ENCODE assay signal across 27 cellular contexts in the genomic region with DNA sequence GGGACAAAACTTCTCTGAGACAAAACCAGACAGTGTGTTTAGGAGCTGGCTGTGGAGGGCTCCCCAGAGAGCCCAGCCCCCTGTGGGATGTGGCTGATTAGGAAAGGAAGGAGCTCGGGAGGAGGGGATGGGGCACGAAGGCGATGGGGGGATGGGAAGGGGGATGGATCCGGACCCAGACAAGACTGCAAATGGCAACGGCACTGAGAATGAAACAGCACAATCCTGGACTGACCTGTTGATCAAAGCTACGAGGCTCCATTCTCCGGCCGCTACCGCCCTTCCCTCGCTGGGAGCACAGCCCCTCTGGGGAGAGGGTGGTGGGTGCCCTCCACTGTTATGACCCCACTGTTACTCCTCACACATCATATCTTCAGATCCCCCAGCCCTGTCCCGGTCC. TPM values are rescaled to one million over a fixed set of nuclear protein-coding genes. Genes with fewer than 3 reads are reported as not detected.
DNase-seq lines count a peak whose midpoint lies in the region; TF ChIP-seq lines count a peak whose summit lies in the region.
"Had no signal": no experiment of that assay in that cellular context is flagged by ENCODE, and none has a peak within 500 bp of the region (broad histone marks: within the 10 kb centered on the region; RNA-seq: fewer than 3 reads in every experiment).

No MANE protein-coding gene starts in this region.

- H3K27me3 ChIP-seq in H7 (ENCODE audit: control insufficient read depth, insufficient read depth, low read length), result peaks cover 2% of the 10 kb centered on the region; the same call in 1 of the 2 replicates
- no peaks in the 10 kb centered on the region for H3K27me3 ChIP-seq in endodermal cell (ENCODE audit: control insufficient read depth, insufficient read depth, low read length, poor library complexity, severe bottlenecking)

- H3K4me3 ChIP-seq in H7 (ENCODE audit: insufficient read depth, low read depth, low read length), result no peak overlapping the region; the same call in 1 of the 2 replicates
- no peak overlapping the region for H3K4me3 ChIP-seq in endodermal cell (ENCODE audit: low read length)
- H3K4me3 ChIP-seq: gastroesophageal sphincter, GM23248, prostate gland, tibial nerve had no signal

- H3K36me3 Mint-ChIP-seq in endodermal cell (ENCODE audit: low read depth) (no peaks in the 10 kb centered on the region), neural crest cell (ENCODE audit: low read depth) (no peaks in the 10 kb centered on the region)
- H3K36me3 Mint-ChIP-seq: activated CD8-positive, alpha-beta memory T cell treated with anti-CD3 and anti-CD28 coated beads, Interleukin-2, amount 10 ng/mL, durations not matched to agents 7 days and 5 days; activated naive CD8-positive, alpha-beta T cell treated with anti-CD3 and anti-CD28 coated beads for 36 hours; CD14-positive monocyte; immature natural killer cell had no signal

- H3K27me3 Mint-ChIP-seq in endodermal cell (ENCODE audit: insufficient read depth) (peaks cover 9% of the 10 kb centered on the region), neural crest cell (ENCODE audit: low read depth) (peaks cover 10% of the 10 kb centered on the region)

- no peak overlapping the region for H3K27ac Mint-ChIP-seq in endodermal cell
- H3K27ac Mint-ChIP-seq in neural crest cell (ENCODE audit: unreplicated experiment), result peak overlapping the region; percentile 35
- H3K27ac Mint-ChIP-seq: activated CD8-positive, alpha-beta memory T cell treated with anti-CD3 and anti-CD28 coated beads, Interleukin-2, amount 10 ng/mL, durations not matched to agents 7 days and 5 days; activated naive CD8-positive, alpha-beta T cell treated with anti-CD3 and anti-CD28 coated beads for 36 hours; CD14-positive monocyte; T-helper 17 cell had no signal

- H3K9me3 ChIP-seq in endodermal cell (ENCODE audit: control insufficient read depth, low read length), result no peaks in the 10 kb centered on the region
- H3K9me3 ChIP-seq: Caco-2, gastroesophageal sphincter, prostate gland, tibial nerve had no signal

- no peaks in the 10 kb centered on the region for H3K4me1 ChIP-seq in endodermal cell (ENCODE audit: control insufficient read depth, insufficient read depth, low read length)
- H3K4me1 ChIP-seq: Caco-2, prostate gland had no signal

- H3K4me1 Mint-ChIP-seq in endodermal cell, result peaks cover 26% of the 10 kb centered on the region
- H3K4me1 Mint-ChIP-seq in neural crest cell, result peaks cover 42% of the 10 kb centered on the region
- H3K4me1 Mint-ChIP-seq: activated naive CD8-positive, alpha-beta T cell treated with anti-CD3 and anti-CD28 coated beads for 36 hours; CD14-positive monocyte had no signal

- H3K9me3 Mint-ChIP-seq in endodermal cell, result no peaks in the 10 kb centered on the region
- no peaks in the 10 kb centered on the region for H3K9me3 Mint-ChIP-seq in neural crest cell
- H3K9me3 Mint-ChIP-seq: activated naive CD8-positive, alpha-beta T cell treated with anti-CD3 and anti-CD28 coated beads for 36 hours; activated T-cell treated with anti-CD3 and anti-CD28 coated beads, Interleukin-2, amount 50 U/mL, for 4 hours; CD14-positive monocyte; immature natural killer cell had no signal

- 36 to 66% methylated on average over 5 to 11 of the region's 11 CpGs for whole genome bisulfite sequencing in endodermal cell (ENCODE audit: insufficient coverage in 1 of 2, insufficient read length in 1 of 2), 2 experiments

- TF ChIP-seq CTCF in endodermal cell (conservative IDR thresholded peaks at IDR 0.05) (no peak), neural crest cell (conservative IDR thresholded peaks at IDR 0.05) (no peak)

- H3K9ac ChIP-seq in endodermal cell (ENCODE audit: extremely low read depth, low read length, poor library complexity, severe bottlenecking), result no peak overlapping the region
- H3K9ac ChIP-seq: GM23248, KMS-11 had no signal

- H3K4me3 Mint-ChIP-seq in endodermal cell, result no peak overlapping the region
- no peak overlapping the region for H3K4me3 Mint-ChIP-seq in neural crest cell
- H3K4me3 Mint-ChIP-seq: activated CD8-positive, alpha-beta memory T cell treated with anti-CD3 and anti-CD28 coated beads, Interleukin-2, amount 10 ng/mL, durations not matched to agents 7 days and 5 days; activated naive CD8-positive, alpha-beta T cell treated with anti-CD3 and anti-CD28 coated beads for 36 hours; activated T-cell treated with anti-CD3 and anti-CD28 coated beads, Interleukin-2, amount 50 U/mL, for 4 hours; CD14-positive monocyte; T-helper 17 cell had no signal

- H3K36me3 ChIP-seq in H7 (replicated peaks; ENCODE audit: control insufficient read depth, insufficient read depth, low read length) (no peaks in the 10 kb centered on the region), endodermal cell (ENCODE audit: control insufficient read depth, insufficient read depth, low read length) (no peaks in the 10 kb centered on the region)
- H3K36me3 ChIP-seq: gastroesophageal sphincter, prostate gland, tibial nerve had no signal

- DNase-seq in DMS 273 (lab: John Stamatoyannopoulos, UW; ENCODE audit: unreplicated experiment) (peak; percentile 97), DMS 273 treated with DMSO at 0.1 percent for 48 hours (lab: John Stamatoyannopoulos, UW) (no peak), H7 (peak; percentile 72), endodermal cell (peak; percentile 56), neural crest cell (ENCODE audit: low read depth, low spot score) (no peak), middle frontal gyrus (ENCODE audit: extremely low spot score, low spot score) (no peak), NCI-H1417 (lab: John Stamatoyannopoulos, UW) (no peak), NCI-H226 (no peak)
- DNase-seq: activated CD4-positive, alpha-beta T cell treated with anti-CD3 and anti-CD28 coated beads, Interleukin-2, amount 50 U/mL, for 4 hours; activated CD8-positive, alpha-beta memory T cell treated with anti-CD3 and anti-CD28 coated beads, Interleukin-2, amount 10 ng/mL, durations not matched to agents 7 days and 5 days; activated gamma-delta T cell; activated naive CD8-positive, alpha-beta T cell treated with anti-CD3 and anti-CD28 coated beads for 36 hours; activated T-cell treated with anti-CD3 and anti-CD28 coated beads, Interleukin-2, amount 50 U/mL, for 4 hours; Caco-2; GM23248; immature natural killer cell; MM.1S; NCI-H1417 treated with DMSO at 0.1 percent for 48 hours; OCI-M1; stimulated activated CD4-positive, alpha-beta T cell treated with anti-CD3 and anti-CD28 coated beads, Interleukin-4, amount 100 ng/mL, for 1 hour; T-helper 17 cell had no signal

- no peak overlapping the region for H3K27ac ChIP-seq in endodermal cell (ENCODE audit: low read depth, low read length)
- H3K27ac ChIP-seq: 22Rv1, gastroesophageal sphincter, GM23248, KMS-11, prostate gland, tibial nerve had no signal

RNA-seq across cellular contexts. Expression of a gene that starts 33.2 kb away (rescaled TPM):
- total RNA-seq in H7 (2014; rRNA removed; shearing (Covaris generic)), result 0.97 and 1.00 TPM in 2 replicates
- total RNA-seq in endodermal cell (1 to 10 TPM; 1.7 to 1.8 TPM), neural crest cell (1.2 and 1.4 TPM in 2 replicates)
- 2.9 TPM for polyA plus RNA-seq in endodermal cell (2013, experiment 1 of 2)
- 2.8 TPM for polyA plus RNA-seq in endodermal cell (2013, experiment 2 of 2)
- total RNA-seq: activated CD8-positive, alpha-beta memory T cell treated with anti-CD3 and anti-CD28 coated beads, Interleukin-2, amount 10 ng/mL, durations not matched to agents 7 days and 5 days; GM23248 had no signal
- polyA plus RNA-seq: CD14-positive monocyte, GM23248, immature natural killer cell had no signal

Comparison
In these comparisons a context has a peak if more than half of its experiments do, and no peak if none do; other contexts are left out.
1. DNase-seq: peak in DMS 273 (single experiment), H7 (single experiment) and endodermal cell (single experiment); none in DMS 273 treated with DMSO at 0.1 percent for 48 hours (single experiment), neural crest cell (single experiment), middle frontal gyrus (single experiment), NCI-H1417 (0 of 3) and NCI-H226 (single experiment).